In the genomic region with DNA sequence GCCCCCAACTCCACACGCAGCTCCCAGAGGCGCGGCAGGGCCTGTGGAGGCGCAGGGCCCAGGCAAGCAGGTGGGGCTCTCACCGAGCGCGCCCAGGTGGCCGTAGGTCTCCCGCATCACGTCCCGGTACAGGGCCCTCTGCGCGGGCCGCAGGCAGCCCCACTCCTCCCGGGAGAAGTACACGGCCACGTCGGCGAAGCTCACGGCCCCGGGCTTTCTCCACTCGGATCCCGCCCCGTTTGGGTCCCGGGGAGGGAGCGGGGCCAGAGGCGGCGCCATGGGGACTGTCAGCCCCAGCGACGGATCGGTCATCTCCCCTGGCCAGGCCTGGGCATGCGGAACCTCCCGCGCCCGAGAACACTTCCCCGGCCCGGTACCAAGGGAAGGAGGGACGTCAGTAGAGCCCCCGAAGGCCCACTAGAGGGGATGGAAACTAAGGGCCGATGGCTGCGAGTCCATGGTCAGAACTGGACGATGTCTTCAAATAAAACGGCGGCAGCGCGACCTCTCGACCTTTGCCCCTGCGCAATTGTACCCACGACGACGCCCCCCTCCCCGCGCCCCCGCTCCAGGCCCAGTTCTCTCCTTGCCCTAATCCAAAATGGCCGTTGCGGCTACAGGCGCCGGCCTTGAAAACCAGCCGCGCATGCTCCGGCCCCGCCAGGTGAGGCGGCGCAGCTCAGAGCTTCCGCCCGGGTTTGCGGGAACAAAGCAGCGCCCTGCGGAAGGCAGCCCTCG, we compare ENCODE assay signal across 1 cellular context.
TF ChIP-seq lines count a peak whose summit lies in the region.

TSS of gene ZNF747 (minus strand) at position 491 of the 738 bp plus-strand sequence. CDS start at position 312, 179 bp downstream.

TF ChIP-seq in HepG2, 621 proteins besides CTCF, POLR2A, EP300 and RAD21 (continued from another document and continues in another):
- TF ChIP-seq, protein P1, sequence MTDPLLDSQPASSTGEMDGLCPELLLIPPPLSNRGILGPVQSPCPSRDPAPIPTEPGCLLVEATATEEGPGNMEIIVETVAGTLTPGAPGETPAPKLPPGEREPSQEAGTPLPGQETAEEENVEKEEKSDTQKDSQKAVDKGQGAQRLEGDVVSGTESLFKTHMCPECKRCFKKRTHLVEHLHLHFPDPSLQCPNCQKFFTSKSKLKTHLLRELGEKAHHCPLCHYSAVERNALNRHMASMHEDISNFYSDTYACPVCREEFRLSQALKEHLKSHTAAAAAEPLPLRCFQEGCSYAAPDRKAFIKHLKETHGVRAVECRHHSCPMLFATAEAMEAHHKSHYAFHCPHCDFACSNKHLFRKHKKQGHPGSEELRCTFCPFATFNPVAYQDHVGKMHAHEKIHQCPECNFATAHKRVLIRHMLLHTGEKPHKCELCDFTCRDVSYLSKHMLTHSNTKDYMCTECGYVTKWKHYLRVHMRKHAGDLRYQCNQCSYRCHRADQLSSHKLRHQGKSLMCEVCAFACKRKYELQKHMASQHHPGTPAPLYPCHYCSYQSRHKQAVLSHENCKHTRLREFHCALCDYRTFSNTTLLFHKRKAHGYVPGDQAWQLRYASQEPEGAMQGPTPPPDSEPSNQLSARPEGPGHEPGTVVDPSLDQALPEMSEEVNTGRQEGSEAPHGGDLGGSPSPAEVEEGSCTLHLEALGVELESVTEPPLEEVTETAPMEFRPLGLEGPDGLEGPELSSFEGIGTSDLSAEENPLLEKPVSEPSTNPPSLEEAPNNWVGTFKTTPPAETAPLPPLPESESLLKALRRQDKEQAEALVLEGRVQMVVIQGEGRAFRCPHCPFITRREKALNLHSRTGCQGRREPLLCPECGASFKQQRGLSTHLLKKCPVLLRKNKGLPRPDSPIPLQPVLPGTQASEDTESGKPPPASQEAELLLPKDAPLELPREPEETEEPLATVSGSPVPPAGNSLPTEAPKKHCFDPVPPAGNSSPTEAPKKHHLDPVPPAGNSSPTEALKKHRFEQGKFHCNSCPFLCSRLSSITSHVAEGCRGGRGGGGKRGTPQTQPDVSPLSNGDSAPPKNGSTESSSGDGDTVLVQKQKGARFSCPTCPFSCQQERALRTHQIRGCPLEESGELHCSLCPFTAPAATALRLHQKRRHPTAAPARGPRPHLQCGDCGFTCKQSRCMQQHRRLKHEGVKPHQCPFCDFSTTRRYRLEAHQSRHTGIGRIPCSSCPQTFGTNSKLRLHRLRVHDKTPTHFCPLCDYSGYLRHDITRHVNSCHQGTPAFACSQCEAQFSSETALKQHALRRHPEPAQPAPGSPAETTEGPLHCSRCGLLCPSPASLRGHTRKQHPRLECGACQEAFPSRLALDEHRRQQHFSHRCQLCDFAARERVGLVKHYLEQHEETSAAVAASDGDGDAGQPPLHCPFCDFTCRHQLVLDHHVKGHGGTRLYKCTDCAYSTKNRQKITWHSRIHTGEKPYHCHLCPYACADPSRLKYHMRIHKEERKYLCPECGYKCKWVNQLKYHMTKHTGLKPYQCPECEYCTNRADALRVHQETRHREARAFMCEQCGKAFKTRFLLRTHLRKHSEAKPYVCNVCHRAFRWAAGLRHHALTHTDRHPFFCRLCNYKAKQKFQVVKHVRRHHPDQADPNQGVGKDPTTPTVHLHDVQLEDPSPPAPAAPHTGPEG (CRISPR knock-in tag; IDR thresholded peaks at IDR 0.05) = no peak
- TF ChIP-seq ZFP62 (CRISPR knock-in tag; IDR thresholded peaks at IDR 0.05) (no peak), RFX5 (IDR thresholded peaks at IDR 0.05; ENCODE audit: low read depth, low read length) (no peak), MYPOP (CRISPR knock-in tag; IDR thresholded peaks at IDR 0.05) (peak; percentile 81), ZMYM3 (CRISPR knock-in tag; IDR thresholded peaks at IDR 0.05) (peak; percentile 85), GZF1 (CRISPR knock-in tag; IDR thresholded peaks at IDR 0.05) (peak; percentile 93), GABPB1 (CRISPR knock-in tag; IDR thresholded peaks at IDR 0.05) (peak; percentile 95), KDM2A (CRISPR knock-in tag; IDR thresholded peaks at IDR 0.05; ENCODE audit: borderline replicate concordance, low read depth) (peak; percentile 97), NR3C1 (CRISPR knock-in tag; IDR thresholded peaks at IDR 0.05) (no peak), NAIF1 (CRISPR knock-in tag; IDR thresholded peaks at IDR 0.05; ENCODE audit: borderline replicate concordance) (peak; percentile 78; the same call in 1 of the 2 replicates), ARHGAP35 (CRISPR knock-in tag; IDR thresholded peaks at IDR 0.05; ENCODE audit: borderline replicate concordance) (peak; percentile 30; the same call in 1 of the 2 replicates), SAFB2 (CRISPR knock-in tag; IDR thresholded peaks at IDR 0.05; ENCODE audit: borderline replicate concordance, low read depth) (peak; percentile 95), REPIN1 (CRISPR knock-in tag; IDR thresholded peaks at IDR 0.05; ENCODE audit: borderline replicate concordance, low read depth) (peak; percentile 61; the same call in 1 of the 2 replicates), TBP (CRISPR knock-in tag; IDR thresholded peaks at IDR 0.05) (no peak), ZNF331 (CRISPR knock-in tag; IDR thresholded peaks at IDR 0.05) (peak; percentile 72; the same call in 1 of the 2 replicates), ARNTL (CRISPR knock-in tag; IDR thresholded peaks at IDR 0.05) (peak; percentile 69; the same call in 1 of the 2 replicates), KMT2B (CRISPR knock-in tag; IDR thresholded peaks at IDR 0.05) (peak; percentile 83), TEAD2 (CRISPR knock-in tag; IDR thresholded peaks at IDR 0.05) (0 out of 2 replicates have a peak, but pooled peaks have one; percentile 6), MTA3 (CRISPR knock-in tag; IDR thresholded peaks at IDR 0.05) (no peak), THAP11 (CRISPR knock-in tag; IDR thresholded peaks at IDR 0.05) (peak; percentile 94), ZNF772 (CRISPR knock-in tag; IDR thresholded peaks at IDR 0.05) (peak; percentile 97), HIVEP1 (CRISPR knock-in tag; IDR thresholded peaks at IDR 0.05) (peak; percentile 76), ZNF484 (CRISPR knock-in tag; IDR thresholded peaks at IDR 0.05; ENCODE audit: borderline replicate concordance, low read depth) (peak; percentile 90; the same call in 1 of the 2 replicates), HNF4A (CRISPR knock-in tag; IDR thresholded peaks at IDR 0.05) (peak; percentile 82), HES4 (CRISPR knock-in tag; IDR thresholded peaks at IDR 0.05; ENCODE audit: borderline replicate concordance) (no peak; the same call in 1 of the 2 replicates), EED (CRISPR knock-in tag; IDR thresholded peaks at IDR 0.05) (peak; percentile 96), ERF (CRISPR knock-in tag; IDR thresholded peaks at IDR 0.05) (peak; percentile 65), AKNA (CRISPR knock-in tag; IDR thresholded peaks at IDR 0.05; ENCODE audit: borderline replicate concordance) (no peak), BRF2 (CRISPR knock-in tag; IDR thresholded peaks at IDR 0.05) (peak; percentile 93; the same call in 1 of the 2 replicates), TGIF2 (CRISPR knock-in tag; IDR thresholded peaks at IDR 0.05) (peak; percentile 17), POGZ (CRISPR knock-in tag; IDR thresholded peaks at IDR 0.05) (peak; percentile 75)
- TF ChIP-seq, protein P2, sequence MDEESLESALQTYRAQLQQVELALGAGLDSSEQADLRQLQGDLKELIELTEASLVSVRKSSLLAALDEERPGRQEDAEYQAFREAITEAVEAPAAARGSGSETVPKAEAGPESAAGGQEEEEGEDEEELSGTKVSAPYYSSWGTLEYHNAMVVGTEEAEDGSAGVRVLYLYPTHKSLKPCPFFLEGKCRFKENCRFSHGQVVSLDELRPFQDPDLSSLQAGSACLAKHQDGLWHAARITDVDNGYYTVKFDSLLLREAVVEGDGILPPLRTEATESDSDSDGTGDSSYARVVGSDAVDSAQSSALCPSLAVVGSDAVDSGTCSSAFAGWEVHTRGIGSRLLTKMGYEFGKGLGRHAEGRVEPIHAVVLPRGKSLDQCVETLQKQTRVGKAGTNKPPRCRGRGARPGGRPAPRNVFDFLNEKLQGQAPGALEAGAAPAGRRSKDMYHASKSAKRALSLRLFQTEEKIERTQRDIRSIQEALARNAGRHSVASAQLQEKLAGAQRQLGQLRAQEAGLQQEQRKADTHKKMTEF (CRISPR knock-in tag; IDR thresholded peaks at IDR 0.05) = peak; percentile 96
- TF ChIP-seq, protein P3, sequence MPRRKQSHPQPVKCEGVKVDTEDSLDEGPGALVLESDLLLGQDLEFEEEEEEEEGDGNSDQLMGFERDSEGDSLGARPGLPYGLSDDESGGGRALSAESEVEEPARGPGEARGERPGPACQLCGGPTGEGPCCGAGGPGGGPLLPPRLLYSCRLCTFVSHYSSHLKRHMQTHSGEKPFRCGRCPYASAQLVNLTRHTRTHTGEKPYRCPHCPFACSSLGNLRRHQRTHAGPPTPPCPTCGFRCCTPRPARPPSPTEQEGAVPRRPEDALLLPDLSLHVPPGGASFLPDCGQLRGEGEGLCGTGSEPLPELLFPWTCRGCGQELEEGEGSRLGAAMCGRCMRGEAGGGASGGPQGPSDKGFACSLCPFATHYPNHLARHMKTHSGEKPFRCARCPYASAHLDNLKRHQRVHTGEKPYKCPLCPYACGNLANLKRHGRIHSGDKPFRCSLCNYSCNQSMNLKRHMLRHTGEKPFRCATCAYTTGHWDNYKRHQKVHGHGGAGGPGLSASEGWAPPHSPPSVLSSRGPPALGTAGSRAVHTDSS (CRISPR knock-in tag; conservative IDR thresholded peaks at IDR 0.05) = no peak
- TF ChIP-seq, protein P4, sequence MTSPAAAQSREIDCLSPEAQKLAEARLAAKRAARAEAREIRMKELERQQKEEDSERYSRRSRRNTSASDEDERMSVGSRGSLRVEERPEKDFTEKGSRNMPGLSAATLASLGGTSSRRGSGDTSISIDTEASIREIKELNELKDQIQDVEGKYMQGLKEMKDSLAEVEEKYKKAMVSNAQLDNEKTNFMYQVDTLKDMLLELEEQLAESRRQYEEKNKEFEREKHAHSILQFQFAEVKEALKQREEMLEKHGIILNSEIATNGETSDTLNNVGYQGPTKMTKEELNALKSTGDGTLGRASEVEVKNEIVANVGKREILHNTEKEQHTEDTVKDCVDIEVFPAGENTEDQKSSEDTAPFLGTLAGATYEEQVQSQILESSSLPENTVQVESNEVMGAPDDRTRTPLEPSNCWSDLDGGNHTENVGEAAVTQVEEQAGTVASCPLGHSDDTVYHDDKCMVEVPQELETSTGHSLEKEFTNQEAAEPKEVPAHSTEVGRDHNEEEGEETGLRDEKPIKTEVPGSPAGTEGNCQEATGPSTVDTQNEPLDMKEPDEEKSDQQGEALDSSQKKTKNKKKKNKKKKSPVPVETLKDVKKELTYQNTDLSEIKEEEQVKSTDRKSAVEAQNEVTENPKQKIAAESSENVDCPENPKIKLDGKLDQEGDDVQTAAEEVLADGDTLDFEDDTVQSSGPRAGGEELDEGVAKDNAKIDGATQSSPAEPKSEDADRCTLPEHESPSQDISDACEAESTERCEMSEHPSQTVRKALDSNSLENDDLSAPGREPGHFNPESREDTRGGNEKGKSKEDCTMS (CRISPR knock-in tag; conservative IDR thresholded peaks at IDR 0.05) = no peak
- TF ChIP-seq, protein P5, sequence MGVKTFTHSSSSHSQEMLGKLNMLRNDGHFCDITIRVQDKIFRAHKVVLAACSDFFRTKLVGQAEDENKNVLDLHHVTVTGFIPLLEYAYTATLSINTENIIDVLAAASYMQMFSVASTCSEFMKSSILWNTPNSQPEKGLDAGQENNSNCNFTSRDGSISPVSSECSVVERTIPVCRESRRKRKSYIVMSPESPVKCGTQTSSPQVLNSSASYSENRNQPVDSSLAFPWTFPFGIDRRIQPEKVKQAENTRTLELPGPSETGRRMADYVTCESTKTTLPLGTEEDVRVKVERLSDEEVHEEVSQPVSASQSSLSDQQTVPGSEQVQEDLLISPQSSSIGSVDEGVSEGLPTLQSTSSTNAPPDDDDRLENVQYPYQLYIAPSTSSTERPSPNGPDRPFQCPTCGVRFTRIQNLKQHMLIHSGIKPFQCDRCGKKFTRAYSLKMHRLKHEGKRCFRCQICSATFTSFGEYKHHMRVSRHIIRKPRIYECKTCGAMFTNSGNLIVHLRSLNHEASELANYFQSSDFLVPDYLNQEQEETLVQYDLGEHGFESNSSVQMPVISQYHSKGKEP (CRISPR knock-in tag; IDR thresholded peaks at IDR 0.05) = no peak; the same call in none of the 2 replicates
